ENCODE assay signal across 15 cellular contexts in genomic region chr6:158066161-158066781, GRCh38.
"Had no signal": no experiment of that assay in that cellular context is flagged by ENCODE, and none has a peak within 500 bp of the region (broad histone marks: within the 10 kb centered on the region; RNA-seq: fewer than 3 reads in every experiment).

No MANE protein-coding gene starts in this region.

- H3K27me3 ChIP-seq: gastroesophageal sphincter, spleen, upper lobe of left lung had no signal

- H3K4me3 ChIP-seq: gastroesophageal sphincter, lower lobe of right lung, spleen, upper lobe of left lung had no signal

- DNase-seq: activated CD4-positive, alpha-beta T cell treated with anti-CD3 and anti-CD28 coated beads for 1 hour; activated CD4-positive, alpha-beta T cell treated with anti-CD3 and anti-CD28 coated beads, Interleukin-2, amount 50 U/mL, for 48 hours; activated CD8-positive, alpha-beta memory T cell treated with anti-CD3 and anti-CD28 coated beads, Interleukin-2, amount 10 ng/mL, durations not matched to agents 7 days and 5 days; activated effector memory CD4-positive, alpha-beta T cell treated with anti-CD3 and anti-CD28 coated beads, Interleukin-2, amount 50 U/mL, for 16 hours; activated T-cell treated with anti-CD3 and anti-CD28 coated beads, Interleukin-2, amount 50 U/mL, for 24 hours; hippocampal formation; lower lobe of right lung; midbrain; naive B cell; right cardiac atrium; spleen; stimulated activated CD4-positive, alpha-beta T cell treated with anti-CD3 and anti-CD28 coated beads, Interleukin-2, amount 100 ng/mL, for 24 hours; stimulated activated naive CD4-positive, alpha-beta T cell; upper lobe of left lung had no signal

- H3K9me3 ChIP-seq: gastroesophageal sphincter, lower lobe of right lung, spleen, upper lobe of left lung had no signal

- H3K27ac ChIP-seq: gastroesophageal sphincter, lower lobe of right lung, spleen, upper lobe of left lung had no signal
